14 cellular contexts compared by ENCODE assay signal in the genomic region with DNA sequence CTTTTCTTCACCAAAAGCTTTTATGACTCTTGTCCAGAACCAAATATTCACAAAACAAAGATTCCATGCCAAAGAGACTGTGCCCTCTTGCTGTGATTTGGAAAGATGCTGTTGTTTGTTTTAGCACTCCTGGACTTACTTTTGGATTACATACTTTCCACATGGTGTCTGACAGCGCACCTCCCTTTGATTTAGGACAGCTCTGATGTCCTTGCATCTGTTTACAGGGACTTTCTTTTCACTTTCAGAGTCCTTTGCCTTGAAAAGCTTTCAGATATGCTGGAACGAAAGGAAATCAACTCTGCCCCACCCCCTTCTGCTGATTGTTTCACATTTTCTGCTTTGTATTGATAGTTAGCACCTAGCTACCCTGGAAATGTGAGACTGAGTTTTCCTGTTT.
DNase-seq lines count a peak whose midpoint lies in the region; ATAC-seq and TF ChIP-seq lines count a peak whose summit lies in the region.
"Had no signal": no experiment of that assay in that cellular context is flagged by ENCODE, and none has a peak within 500 bp of the region (broad histone marks: within the 10 kb centered on the region; RNA-seq: fewer than 3 reads in every experiment).

No MANE protein-coding gene starts in this region.

- ATAC-seq in HG03280 (IDR thresholded peaks at IDR 0.05; ENCODE audit: unreplicated experiment), result peak; percentile 5
- peak in 5 of 8 donors; percentile 23 to 59 (median 57) for ATAC-seq in heart right ventricle
- no peak for ATAC-seq in GM18511 (IDR thresholded peaks at IDR 0.05; ENCODE audit: unreplicated experiment)
- ATAC-seq: naive thymus-derived CD8-positive, alpha-beta T cell had no signal

- no peak for TF ChIP-seq CTCF in PC-9 (conservative IDR thresholded peaks at IDR 0.05)
- no peak for TF ChIP-seq CTCF in heart right ventricle (IDR thresholded peaks at IDR 0.05)
- TF ChIP-seq CTCF in OCI-LY7 (conservative IDR thresholded peaks at IDR 0.05; ENCODE audit: low read length), result no peak

- H3K79me2 ChIP-seq in PC-9 (ENCODE audit: low read depth) (no peaks in the 10 kb centered on the region), OCI-LY7 (ENCODE audit: insufficient read depth, low read depth, low read length) (no peaks in the 10 kb centered on the region)

- no peaks in the 10 kb centered on the region for H3K9me3 ChIP-seq in PC-9 (ENCODE audit: insufficient read depth, low read depth)
- no peaks in the 10 kb centered on the region for H3K9me3 ChIP-seq in heart right ventricle
- no peaks in the 10 kb centered on the region for H3K9me3 ChIP-seq in skeletal muscle tissue (ENCODE audit: control insufficient read depth in 3 of 3, low read length in 3 of 3)
- H3K9me3 ChIP-seq in OCI-LY7 (ENCODE audit: low read length), result no peaks in the 10 kb centered on the region
- H3K9me3 ChIP-seq: ascending aorta had no signal

- BruUV-seq in PC-9 (replicated peaks; lab: Mats Ljungman, UMichigan), result no TSS peak
- no TSS peak for BruUV-seq in OCI-LY7 (replicated peaks; lab: Mats Ljungman, UMichigan)

- H4K20me1 ChIP-seq in PC-9 (ENCODE audit: insufficient read depth), result no peaks in the 10 kb centered on the region
- H4K20me1 ChIP-seq in OCI-LY7 (ENCODE audit: insufficient read depth, low read length), result no peaks in the 10 kb centered on the region

- peak overlapping the region; percentile 34; the same call in 1 of the 2 replicates for H3K4me2 ChIP-seq in PC-9
- H3K4me2 ChIP-seq in OCI-LY7 (ENCODE audit: low read length), result no peak overlapping the region

- POLR2A ChIA-PET in PC-9 (lab: Charles Lee; ENCODE audit: unreplicated experiment) (no interaction called here), OCI-LY7 (lab: Charles Lee) (no interaction called here)

- no peak overlapping the region for H2AFZ ChIP-seq in PC-9
- no peak overlapping the region for H2AFZ ChIP-seq in OCI-LY7 (ENCODE audit: low read length)

- peaks cover 59% of the 10 kb centered on the region for H3K4me1 ChIP-seq in PC-9 (replicated peaks; ENCODE audit: insufficient read depth)
- H3K4me1 ChIP-seq in heart right ventricle, result peaks cover 10 to 70% (median 39%) of the 10 kb centered on the region in 9 donors
- H3K4me1 ChIP-seq in skeletal muscle tissue (ENCODE audit: control insufficient read depth in 3 of 3, insufficient read depth in 3 of 3, low read length in 3 of 3), result peaks cover 8 to 26% (median 18%) of the 10 kb centered on the region in 3 donors
- no peaks in the 10 kb centered on the region for H3K4me1 ChIP-seq in OCI-LY7 (ENCODE audit: insufficient read depth, low read length, poor library complexity, severe bottlenecking)

- WGBS in heart right ventricle, 2 donors, result 35 to 37% methylated on average over 2 of the region's 2 CpGs

- H3K9me2 ChIP-seq in PC-9 (ENCODE audit: insufficient read depth) (no peaks in the 10 kb centered on the region), OCI-LY7 (ENCODE audit: insufficient read depth, low read length) (no peaks in the 10 kb centered on the region)

- no peaks in the 10 kb centered on the region for H3K27me3 ChIP-seq in PC-9 (ENCODE audit: insufficient read depth, low read depth)
- no peaks in the 10 kb centered on the region for H3K27me3 ChIP-seq in heart right ventricle
- no peaks in the 10 kb centered on the region for H3K27me3 ChIP-seq in skeletal muscle tissue (ENCODE audit: control insufficient read depth in 3 of 3, insufficient read depth in 3 of 3, low read length in 3 of 3)
- H3K27me3 ChIP-seq: ascending aorta had no signal

- intact Hi-C loops in PC-9 (cut with micrococcal nuclease; ENCODE audit: unreplicated experiment), result loop anchor here (10.0 kb wide), 1 partner anchor 93 kb away; no protein-coding TSS in a partner anchor
- intact Hi-C loops in heart right ventricle (cut with DNase I), result no loop called here
- intact Hi-C loops in OCI-LY7 (cut with micrococcal nuclease; ENCODE audit: unreplicated experiment), result no loop called here

- peaks cover 34% of the 10 kb centered on the region for H3F3A ChIP-seq in PC-9 (ENCODE audit: insufficient read depth, low read depth)

- CTCF ChIA-PET in PC-9 (lab: Charles Lee), result no interaction called here
- CTCF ChIA-PET in OCI-LY7 (lab: Charles Lee; ENCODE audit: unreplicated experiment), result no interaction called here

- H3K27ac ChIP-seq in PC-9, result no peak overlapping the region
- peak overlapping the region; percentile 28 to 79 (median 68) for H3K27ac ChIP-seq in heart right ventricle
- peak overlapping the region; percentile 77 for H3K27ac ChIP-seq in skeletal muscle tissue (ENCODE audit: low read depth, low read length)
- no peak overlapping the region for H3K27ac ChIP-seq in OCI-LY7 (ENCODE audit: low read depth, low read length, poor library complexity, severe bottlenecking)
- H3K27ac ChIP-seq: RWPE1 had no signal

- no peak for DNase-seq in PC-9
- no peak for DNase-seq in heart right ventricle
- DNase-seq in pons (ENCODE audit: low spot score), result no peak
- DNase-seq in OCI-LY7 (ENCODE audit: low spot score), result no peak
- DNase-seq: activated CD4-positive, alpha-beta T cell treated with anti-CD3 and anti-CD28 coated beads for 4 hours; DMS79; naive thymus-derived CD8-positive, alpha-beta T cell; NCI-H774; retina had no signal

- H3K4me3 ChIP-seq in PC-9, result no peak overlapping the region
- H3K4me3 ChIP-seq in heart right ventricle, result no peak overlapping the region
- H3K4me3 ChIP-seq in skeletal muscle tissue (ENCODE audit: low read length in 3 of 3), result peak overlapping the region in 1 of 3 donors; percentile 1
- H3K4me3 ChIP-seq in OCI-LY7 (ENCODE audit: low read depth, low read length, poor library complexity, severe bottlenecking), result no peak overlapping the region

- H3K36me3 ChIP-seq in PC-9 (ENCODE audit: low read depth) (no peaks in the 10 kb centered on the region), heart right ventricle (no peaks in the 10 kb centered on the region), skeletal muscle tissue (ENCODE audit: control insufficient read depth in 3 of 3, insufficient read depth in 3 of 3, low read length in 3 of 3) (no peaks in the 10 kb centered on the region), OCI-LY7 (ENCODE audit: insufficient read depth, low read length) (no peaks in the 10 kb centered on the region)
- H3K36me3 ChIP-seq: ascending aorta had no signal

- peak overlapping the region in 2 of 3 donors; percentile 32 to 33 for H3K9ac ChIP-seq in skeletal muscle tissue (ENCODE audit: low read depth in 1 of 3, low read length in 3 of 3)

Comparison
In these comparisons a context has a peak if more than half of its experiments do, and no peak if none do; other contexts are left out.
1. H3K27ac ChIP-seq: peak in heart right ventricle (10 of 10) and skeletal muscle tissue (single experiment); none in PC-9 (single experiment) and OCI-LY7 (single experiment).